In genomic region chr2:106542730-106543359, GRCh38 we compare ENCODE assay signal across 8 cellular contexts. TPM values are rescaled to one million over a fixed set of nuclear protein-coding genes. Genes with fewer than 3 reads are reported as not detected.
DNase-seq lines count a peak whose midpoint lies in the region; ATAC-seq and TF ChIP-seq lines count a peak whose summit lies in the region.

No MANE protein-coding gene starts in this region.

- H3K36me3 Mint-ChIP-seq in activated B cell treated with CpG ODN at 0.5 μM for 24 hours (ENCODE audit: low read depth): no peaks in the 10 kb centered on the region

- peaks cover 15% of the 10 kb centered on the region for H3K4me1 ChIP-seq in A673 (ENCODE audit: insufficient read depth, low read length, poor library complexity, severe bottlenecking)

- peak overlapping the region; percentile 58 for H3K4me3 Mint-ChIP-seq in activated B cell treated with CpG ODN at 0.5 μM for 24 hours

- H3K4me3 ChIP-seq in A673 (ENCODE audit: low read depth, low read length, poor library complexity, severe bottlenecking): peak overlapping the region; percentile 27

- DNase-seq in A673 (ENCODE audit: low spot score): peak; percentile 69
- DNase-seq in NCI-H2171 (lab: John Stamatoyannopoulos, UW): peak; percentile 62
- peak; percentile 66 for DNase-seq in activated B cell treated with CpG ODN at 0.5 μM for 24 hours
- DNase-seq in central memory CD4-positive, alpha-beta T cell: peak; percentile 47
- DNase-seq in kidney tubule cell (ENCODE audit: low spot score): peak; percentile 65
- peak; percentile 78 for DNase-seq in stimulated activated CD4-positive, alpha-beta T cell treated with anti-CD3 and anti-CD28 coated beads, Interleukin-4, amount 100 ng/mL, for 1 hour

- H3K27ac ChIP-seq in A673 (ENCODE audit: low read depth, low read length, poor library complexity, severe bottlenecking): no peak overlapping the region

- TF ChIP-seq CTCF in A673 (conservative IDR thresholded peaks at IDR 0.05; ENCODE audit: low read depth, low read length) (peak; percentile 83), activated B cell treated with CpG ODN at 0.5 μM for 24 hours (IDR thresholded peaks at IDR 0.05) (peak; percentile 98)

- POLR2A ChIA-PET in A673 (lab: Charles Lee; ENCODE audit: low non-redundant PET): no interaction called here
- POLR2A ChIA-PET in activated B cell treated with CpG ODN at 0.5 μM for 24 hours (lab: Charles Lee): no interaction called here

- H3K27me3 ChIP-seq in A673 (replicated peaks; ENCODE audit: insufficient read depth, low read depth, low read length, poor library complexity): peaks cover 12% of the 10 kb centered on the region

- ATAC-seq in GM18508 (IDR thresholded peaks at IDR 0.05; ENCODE audit: insufficient read depth, unreplicated experiment) (peak; percentile 71), HG03045 (IDR thresholded peaks at IDR 0.05; ENCODE audit: unreplicated experiment) (peak; percentile 87), activated B cell treated with CpG ODN at 0.5 μM for 24 hours (ENCODE audit: low read depth) (peak; percentile 95)

- no peaks in the 10 kb centered on the region for H3K9me3 Mint-ChIP-seq in activated B cell treated with CpG ODN at 0.5 μM for 24 hours

- peaks cover 2% of the 10 kb centered on the region for H3K4me1 Mint-ChIP-seq in activated B cell treated with CpG ODN at 0.5 μM for 24 hours

- no TSS peak for BruUV-seq in A673 (replicated peaks; lab: Mats Ljungman, UMichigan)

- peaks cover 21% of the 10 kb centered on the region for H3K27me3 Mint-ChIP-seq in activated B cell treated with CpG ODN at 0.5 μM for 24 hours

- CTCF ChIA-PET in A673 (lab: Charles Lee) (interaction anchor here (1.1 kb wide), 1 partner anchor 439 kb away, joined by 3 read pairs; no protein-coding TSS in a partner anchor), activated B cell treated with CpG ODN at 0.5 μM for 24 hours (lab: Charles Lee) (interaction anchor here (0.8 to 3.0 kb wide), 9 partner anchors 10 to 1174 kb away, joined by 3 to 23 read pairs (median 3); no protein-coding TSS in a partner anchor)

- H3K27ac Mint-ChIP-seq in activated B cell treated with CpG ODN at 0.5 μM for 24 hours: no peak overlapping the region

- intact Hi-C loops in A673 (cut with micrococcal nuclease; ENCODE audit: unreplicated experiment): loop anchor here (2.0 to 10.0 kb wide), 3 partner anchors 288 to 1172 kb away; no protein-coding TSS in a partner anchor
- intact Hi-C loops in activated B cell treated with CpG ODN at 0.5 μM for 24 hours (cut with micrococcal nuclease): loop anchor here (1.0 to 5.0 kb wide), 7 partner anchors 294 to 1198 kb away; no protein-coding TSS in a partner anchor

- no peaks in the 10 kb centered on the region for H3K36me3 ChIP-seq in A673 (ENCODE audit: insufficient read depth, low read length, poor library complexity, severe bottlenecking)

- H3K9me3 ChIP-seq in A673 (ENCODE audit: low read depth, low read length, poor library complexity, severe bottlenecking): no peaks in the 10 kb centered on the region

RNA-seq across cellular contexts. Expression of gene CD8B2, which starts 55.7 kb away (rescaled TPM):
- total RNA-seq in A673 (2021) (not detected in 2 replicates), activated B cell treated with CpG ODN at 0.5 μM for 24 hours (not detected in 2 replicates)
